In the genomic region with DNA sequence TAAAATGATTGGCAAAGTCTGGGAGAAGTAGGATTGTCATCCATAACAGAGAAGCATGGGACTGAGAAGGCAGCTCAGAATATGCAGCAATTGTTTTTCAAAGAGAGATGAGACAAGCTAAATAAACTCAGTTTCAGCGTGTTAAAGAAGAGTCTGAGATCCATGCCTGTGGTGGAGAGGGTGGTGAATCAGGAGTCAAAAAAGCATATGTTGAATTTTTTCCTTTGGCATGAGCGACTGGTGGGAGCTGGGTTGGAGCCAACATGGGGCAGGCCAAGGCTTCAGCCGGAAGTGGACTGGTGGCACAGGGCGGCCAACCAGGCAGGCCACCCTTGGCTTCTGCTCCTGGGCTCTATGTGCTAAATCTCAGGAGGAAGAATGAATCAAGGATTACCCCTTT, we compare ENCODE assay signal across 1 cellular context.
TF ChIP-seq lines count a peak whose summit lies in the region.

No MANE protein-coding gene starts in this region.

TF ChIP-seq in WTC11, 78 proteins besides CTCF, POLR2A, EP300 and RAD21:
- TF ChIP-seq, protein P1, sequence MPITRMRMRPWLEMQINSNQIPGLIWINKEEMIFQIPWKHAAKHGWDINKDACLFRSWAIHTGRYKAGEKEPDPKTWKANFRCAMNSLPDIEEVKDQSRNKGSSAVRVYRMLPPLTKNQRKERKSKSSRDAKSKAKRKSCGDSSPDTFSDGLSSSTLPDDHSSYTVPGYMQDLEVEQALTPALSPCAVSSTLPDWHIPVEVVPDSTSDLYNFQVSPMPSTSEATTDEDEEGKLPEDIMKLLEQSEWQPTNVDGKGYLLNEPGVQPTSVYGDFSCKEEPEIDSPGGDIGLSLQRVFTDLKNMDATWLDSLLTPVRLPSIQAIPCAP (CRISPR knock-in tag; IDR thresholded peaks at IDR 0.05) = no peak
- TF ChIP-seq TEAD1 (CRISPR knock-in tag; IDR thresholded peaks at IDR 0.05) (no peak), SMAD3 (CRISPR knock-in tag; IDR thresholded peaks at IDR 0.05; ENCODE audit: borderline replicate concordance) (no peak), ESRRA (CRISPR knock-in tag; IDR thresholded peaks at IDR 0.05; ENCODE audit: borderline replicate concordance) (no peak), FOXK1 (CRISPR knock-in tag; IDR thresholded peaks at IDR 0.05) (no peak), GTF2I (CRISPR knock-in tag; conservative IDR thresholded peaks at IDR 0.05) (no peak), CREB1 (CRISPR knock-in tag; IDR thresholded peaks at IDR 0.05) (no peak)
- TF ChIP-seq, protein P2, sequence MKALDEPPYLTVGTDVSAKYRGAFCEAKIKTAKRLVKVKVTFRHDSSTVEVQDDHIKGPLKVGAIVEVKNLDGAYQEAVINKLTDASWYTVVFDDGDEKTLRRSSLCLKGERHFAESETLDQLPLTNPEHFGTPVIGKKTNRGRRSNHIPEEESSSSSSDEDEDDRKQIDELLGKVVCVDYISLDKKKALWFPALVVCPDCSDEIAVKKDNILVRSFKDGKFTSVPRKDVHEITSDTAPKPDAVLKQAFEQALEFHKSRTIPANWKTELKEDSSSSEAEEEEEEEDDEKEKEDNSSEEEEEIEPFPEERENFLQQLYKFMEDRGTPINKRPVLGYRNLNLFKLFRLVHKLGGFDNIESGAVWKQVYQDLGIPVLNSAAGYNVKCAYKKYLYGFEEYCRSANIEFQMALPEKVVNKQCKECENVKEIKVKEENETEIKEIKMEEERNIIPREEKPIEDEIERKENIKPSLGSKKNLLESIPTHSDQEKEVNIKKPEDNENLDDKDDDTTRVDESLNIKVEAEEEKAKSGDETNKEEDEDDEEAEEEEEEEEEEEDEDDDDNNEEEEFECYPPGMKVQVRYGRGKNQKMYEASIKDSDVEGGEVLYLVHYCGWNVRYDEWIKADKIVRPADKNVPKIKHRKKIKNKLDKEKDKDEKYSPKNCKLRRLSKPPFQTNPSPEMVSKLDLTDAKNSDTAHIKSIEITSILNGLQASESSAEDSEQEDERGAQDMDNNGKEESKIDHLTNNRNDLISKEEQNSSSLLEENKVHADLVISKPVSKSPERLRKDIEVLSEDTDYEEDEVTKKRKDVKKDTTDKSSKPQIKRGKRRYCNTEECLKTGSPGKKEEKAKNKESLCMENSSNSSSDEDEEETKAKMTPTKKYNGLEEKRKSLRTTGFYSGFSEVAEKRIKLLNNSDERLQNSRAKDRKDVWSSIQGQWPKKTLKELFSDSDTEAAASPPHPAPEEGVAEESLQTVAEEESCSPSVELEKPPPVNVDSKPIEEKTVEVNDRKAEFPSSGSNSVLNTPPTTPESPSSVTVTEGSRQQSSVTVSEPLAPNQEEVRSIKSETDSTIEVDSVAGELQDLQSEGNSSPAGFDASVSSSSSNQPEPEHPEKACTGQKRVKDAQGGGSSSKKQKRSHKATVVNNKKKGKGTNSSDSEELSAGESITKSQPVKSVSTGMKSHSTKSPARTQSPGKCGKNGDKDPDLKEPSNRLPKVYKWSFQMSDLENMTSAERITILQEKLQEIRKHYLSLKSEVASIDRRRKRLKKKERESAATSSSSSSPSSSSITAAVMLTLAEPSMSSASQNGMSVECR (CRISPR knock-in tag; IDR thresholded peaks at IDR 0.05; ENCODE audit: borderline replicate concordance) = no peak
- TF ChIP-seq, protein P3, sequence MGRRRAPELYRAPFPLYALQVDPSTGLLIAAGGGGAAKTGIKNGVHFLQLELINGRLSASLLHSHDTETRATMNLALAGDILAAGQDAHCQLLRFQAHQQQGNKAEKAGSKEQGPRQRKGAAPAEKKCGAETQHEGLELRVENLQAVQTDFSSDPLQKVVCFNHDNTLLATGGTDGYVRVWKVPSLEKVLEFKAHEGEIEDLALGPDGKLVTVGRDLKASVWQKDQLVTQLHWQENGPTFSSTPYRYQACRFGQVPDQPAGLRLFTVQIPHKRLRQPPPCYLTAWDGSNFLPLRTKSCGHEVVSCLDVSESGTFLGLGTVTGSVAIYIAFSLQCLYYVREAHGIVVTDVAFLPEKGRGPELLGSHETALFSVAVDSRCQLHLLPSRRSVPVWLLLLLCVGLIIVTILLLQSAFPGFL (CRISPR knock-in tag; IDR thresholded peaks at IDR 0.05; ENCODE audit: borderline replicate concordance) = no peak
